ENCODE assay signal across 12 cellular contexts in genomic region chr2:106161938-106162814, GRCh38. TPM values are rescaled to one million over a fixed set of nuclear protein-coding genes. Genes with fewer than 3 reads are reported as not detected.
DNase-seq lines count a peak whose midpoint lies in the region; FAIRE-seq and TF ChIP-seq lines count a peak whose summit lies in the region.
"Had no signal": no experiment of that assay in that cellular context is flagged by ENCODE, and none has a peak within 500 bp of the region (broad histone marks: within the 10 kb centered on the region; RNA-seq: fewer than 3 reads in every experiment).

No MANE protein-coding gene starts in this region.

- TF ChIP-seq CTCF in fibroblast of the aortic adventitia (IDR thresholded peaks at IDR 0.05; ENCODE audit: insufficient read depth, low read length): no peak
- no peak for TF ChIP-seq CTCF in retinal pigment epithelial cell (conservative IDR thresholded peaks at IDR 0.05; ENCODE audit: low read depth, low read length)
- no peak for TF ChIP-seq CTCF in D721Med (IDR thresholded peaks at IDR 0.05; ENCODE audit: insufficient read depth, missing control alignments)

- H4K8ac ChIP-seq in neuronal stem cell (ENCODE audit: low read depth, low read length): no peak overlapping the region

- H3K4me3 ChIP-seq in SK-N-MC (peak overlapping the region; percentile 44), fibroblast of the aortic adventitia (ENCODE audit: low read depth, low read length) (no peak overlapping the region), retinal pigment epithelial cell (ENCODE audit: low read length) (no peak overlapping the region), neuronal stem cell (ENCODE audit: low read length in 2 of 2) (no peak overlapping the region)

- no peak overlapping the region for H3K4ac ChIP-seq in neuronal stem cell (ENCODE audit: low read length)

- WGBS in neuronal stem cell (ENCODE audit: extremely low coverage in 2 of 2, insufficient read length in 2 of 2, insufficient replicate concordance in 1 of 2), 2 donors: no CpG with 5 or more reads among the region's 11 CpGs

- H4K91ac ChIP-seq in neuronal stem cell (ENCODE audit: low read depth, low read length, poor library complexity): no peak overlapping the region

- H2BK120ac ChIP-seq in neuronal stem cell (ENCODE audit: low read depth, low read length): no peak overlapping the region

- H3K36me3 ChIP-seq in SK-N-MC (ENCODE audit: insufficient read depth, low read length) (peaks cover 11% of the 10 kb centered on the region; the same call in 1 of the 2 replicates), neuronal stem cell (replicated peaks in 1 of 2; ENCODE audit: control insufficient read depth in 2 of 2, insufficient read depth in 2 of 2, low read length in 2 of 2) (peaks cover 7 to 74% of the 10 kb centered on the region in 2 donors)

- H3K9ac ChIP-seq in SK-N-MC (ENCODE audit: insufficient read length) (no peak overlapping the region), neuronal stem cell (ENCODE audit: low read depth, low read length, poor library complexity) (no peak overlapping the region)

- H3K4me1 ChIP-seq in neuronal stem cell (ENCODE audit: control insufficient read depth in 2 of 2, insufficient read depth in 1 of 2, low read depth in 1 of 2, low read length in 2 of 2): peaks cover 11 to 21% of the 10 kb centered on the region in 2 donors

- H3K9me3 ChIP-seq in SK-N-MC (ENCODE audit: low read depth, low read length): no peaks in the 10 kb centered on the region
- no peaks in the 10 kb centered on the region for H3K9me3 ChIP-seq in neuronal stem cell (replicated peaks in 1 of 2; ENCODE audit: control insufficient read depth in 2 of 2, insufficient read depth in 1 of 2, low read depth in 1 of 2, low read length in 2 of 2)

- no peak overlapping the region for H3K4me2 ChIP-seq in neuronal stem cell (ENCODE audit: insufficient read depth, low read length, poor library complexity, severe bottlenecking)

- no peaks in the 10 kb centered on the region for H3K79me1 ChIP-seq in neuronal stem cell (ENCODE audit: low read depth, low read length)

- H2BK5ac ChIP-seq in neuronal stem cell (ENCODE audit: low read length): no peak overlapping the region

- H3K14ac ChIP-seq in neuronal stem cell (ENCODE audit: low read length): no peak overlapping the region

- no peak overlapping the region for H2AK5ac ChIP-seq in neuronal stem cell (ENCODE audit: low read depth, low read length)

- H3K27me3 ChIP-seq in neuronal stem cell (ENCODE audit: control insufficient read depth in 3 of 3, insufficient read depth in 3 of 3, low read depth in 1 of 3, low read length in 3 of 3): no peaks in the 10 kb centered on the region

- H3K27ac ChIP-seq in SK-N-MC (peak overlapping the region; percentile 74), neuronal stem cell (replicated peaks; ENCODE audit: low read length) (no peak overlapping the region)

- no peak overlapping the region for H2BK12ac ChIP-seq in neuronal stem cell (ENCODE audit: low read length)

- FAIRE-seq in D721Med (lab: Jason Lieb, UNC): no peak
- FAIRE-seq: GM12891 had no signal

- H3K23ac ChIP-seq in neuronal stem cell (ENCODE audit: low read depth, low read length, poor library complexity): no peak overlapping the region

- H2AFZ ChIP-seq in neuronal stem cell (ENCODE audit: low read length): no peak overlapping the region

- no peak overlapping the region for H3K18ac ChIP-seq in neuronal stem cell (ENCODE audit: low read length)

- H2BK15ac ChIP-seq in neuronal stem cell (ENCODE audit: low read length): no peak overlapping the region

- DNase-seq in NCI-H2196 (lab: John Stamatoyannopoulos, UW; ENCODE audit: unreplicated experiment): peak; percentile 5
- no peak for DNase-seq in NCI-H2196 treated with DMSO at 0.1 percent for 48 hours (lab: John Stamatoyannopoulos, UW; ENCODE audit: unreplicated experiment)
- DNase-seq in SK-N-MC (ENCODE audit: low read depth, low spot score): peak; percentile 87
- peak; percentile 36 for DNase-seq in fibroblast of the aortic adventitia (ENCODE audit: low read depth)
- DNase-seq in retinal pigment epithelial cell (ENCODE audit: low read depth): peak; percentile 71
- DNase-seq in D721Med (ENCODE audit: insufficient read length, low spot score): no peak
- no peak for DNase-seq in neuronal stem cell (ENCODE audit: low spot score)
- no peak for DNase-seq in globus pallidus (ENCODE audit: low spot score)
- DNase-seq: activated gamma-delta T cell treated with Interleukin-2 at 50 U/mL for 16 hours, NCI-H2029, SW 1271 had no signal

RNA-seq across cellular contexts. Expression of gene UXS1, which starts 31.9 kb away (rescaled TPM):
- total RNA-seq in fibroblast of the aortic adventitia (ENCODE audit: low replicate concordance): 16.0 and 24.0 TPM in 2 replicates
- polyA plus RNA-seq in neuronal stem cell (2013, experiment 1 of 2): 47.7 TPM
- 48.4 TPM for polyA plus RNA-seq in neuronal stem cell (2013, experiment 2 of 2)

Comparison
In these comparisons a context has a peak if more than half of its experiments do, and no peak if none do; other contexts are left out.
1. DNase-seq: peak in NCI-H2196 (single experiment), SK-N-MC (single experiment), fibroblast of the aortic adventitia (single experiment) and retinal pigment epithelial cell (single experiment); none in NCI-H2196 treated with DMSO at 0.1 percent for 48 hours (single experiment), D721Med (single experiment), neuronal stem cell (single experiment) and globus pallidus (single experiment).